Comparison of ENCODE assay signal across 6 cellular contexts in the genomic region with DNA sequence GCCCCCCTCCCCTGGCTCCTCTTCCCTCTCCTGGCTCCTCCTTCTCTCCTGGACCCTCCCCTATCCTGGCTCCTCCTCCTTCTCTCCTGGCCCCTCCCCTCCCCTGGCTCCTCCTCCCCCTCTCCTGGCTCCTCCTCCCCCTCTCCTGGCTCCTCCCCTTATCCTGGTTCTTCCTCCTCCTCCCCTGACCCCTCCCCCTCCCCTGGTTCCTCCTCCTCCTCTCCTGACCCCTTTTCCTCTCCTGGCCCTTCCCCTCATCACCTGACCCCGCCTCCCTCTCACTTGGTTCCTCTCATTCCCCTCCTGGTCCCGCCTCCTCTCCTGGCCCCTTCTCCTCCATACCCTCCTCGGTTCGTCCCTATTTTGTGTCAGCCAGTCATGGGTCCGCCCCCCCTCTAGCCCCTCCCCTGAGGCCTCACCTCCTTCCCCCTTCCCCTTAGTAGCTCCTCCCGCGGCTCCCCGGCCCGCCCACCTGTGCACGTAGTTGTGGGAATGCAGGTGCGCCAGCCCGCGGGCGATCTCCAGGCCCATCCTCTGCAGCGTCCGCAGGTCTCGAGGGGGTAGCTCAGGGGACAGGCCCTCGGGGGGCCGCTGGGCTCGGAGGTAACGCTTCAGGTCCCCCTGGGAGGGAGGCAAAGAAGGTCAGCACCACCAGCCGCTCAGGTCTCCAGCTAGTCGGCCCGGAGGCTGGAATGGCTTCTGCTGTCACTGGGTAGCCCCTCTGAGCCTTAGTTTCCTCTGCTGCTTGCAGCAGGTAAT. TPM values are rescaled to one million over a fixed set of nuclear protein-coding genes. Genes with fewer than 3 reads are reported as not detected.
A peak's percentile ranks its signal among the peaks of the same experiment; 100 is the strongest.
DNase-seq lines count a peak whose midpoint lies in the region; ATAC-seq and TF ChIP-seq lines count a peak whose summit lies in the region.

No MANE protein-coding gene starts in this region.

- H3K36me3 ChIP-seq in iPS DF 6.9 (ENCODE audit: control insufficient read depth, insufficient read depth, low read length) (no peaks in the 10 kb centered on the region; the same call in 1 of the 2 replicates), thyroid gland (no peaks in the 10 kb centered on the region)

- no peak for TF ChIP-seq CTCF in thyroid gland (IDR thresholded peaks at IDR 0.05)

- DNase-seq in ELF-1 (ENCODE audit: low read depth, low spot score) (peak; percentile 98), NCI-H2107 treated with DMSO at 0.1 percent for 48 hours (lab: John Stamatoyannopoulos, UW; ENCODE audit: unreplicated experiment) (peak; percentile 92), iPS DF 6.9 (ENCODE audit: low read depth, low spot score) (peak; percentile 96), thyroid gland (peak; percentile 96 to 99)
- DNase-seq in activated CD4-positive, alpha-beta T cell treated with anti-CD3 and anti-CD28 coated beads, Interleukin-2, amount 50 U/mL, for 4 hours, result peak; percentile 72 to 75

- H3K4me3 ChIP-seq in iPS DF 6.9 (ENCODE audit: low read length) (peak overlapping the region; percentile 13; the same call in 1 of the 2 replicates), thyroid gland (replicated peaks in 1 of 3) (peak overlapping the region in 1 of 3 donors; percentile 20)

- H3K9me3 ChIP-seq in iPS DF 6.9 (ENCODE audit: control insufficient read depth, insufficient read depth, low read length) (no peaks in the 10 kb centered on the region), thyroid gland (no peaks in the 10 kb centered on the region)

- no peak for ATAC-seq in GM21576 (IDR thresholded peaks at IDR 0.05; ENCODE audit: unreplicated experiment)

- H3K27ac ChIP-seq in iPS DF 6.9 (ENCODE audit: low read length) (no peak overlapping the region), thyroid gland (peak overlapping the region in 2 of 3 donors; percentile 27 to 76)

- H3K4me1 ChIP-seq in iPS DF 6.9 (ENCODE audit: control insufficient read depth, insufficient read depth, low read length) (peaks cover 6% of the 10 kb centered on the region), thyroid gland (peaks cover 0 to 20% of the 10 kb centered on the region in 2 donors)

- intact Hi-C loops in thyroid gland (cut with DNase I), result no loop called here

- peak in 1 of 2 donors; percentile 71 for TF ChIP-seq POLR2A in thyroid gland (IDR thresholded peaks at IDR 0.05)

- no CpG with 5 or more reads among the region's 24 CpGs for WGBS in iPS DF 6.9 (ENCODE audit: insufficient coverage, insufficient read length)
- WGBS in thyroid gland, 2 donors, result 5 to 7% methylated on average over 12 to 24 of the region's 24 CpGs

- H3K27me3 ChIP-seq in iPS DF 6.9 (ENCODE audit: control insufficient read depth, insufficient read depth, low read length), result no peaks in the 10 kb centered on the region
- H3K27me3 ChIP-seq in thyroid gland, result no peaks in the 10 kb centered on the region

RNA-seq across cellular contexts. Expression of a gene that starts 9.5 kb away (rescaled TPM):
- total RNA-seq in thyroid gland, result 1 to 10 TPM; 3.0 to 7.1 (median 4.6) TPM

RNA-seq across cellular contexts. Expression of a gene that starts 33.0 kb away (rescaled TPM):
- total RNA-seq in thyroid gland, result 100 to 1,000 TPM in 2 of 4 donors, 10 to 100 TPM in 2; 91.6 to 232 (median 139) TPM

RNA-seq across cellular contexts. Expression of a gene that starts 46.8 kb away (rescaled TPM):
- 1 to 10 TPM; 1.2 to 1.9 (median 1.4) TPM for total RNA-seq in thyroid gland

RNA-seq across cellular contexts. Expression of a gene that starts 49.8 kb away (rescaled TPM):
- total RNA-seq in thyroid gland, result under 1 TPM in 3 of 4 donors, not detected in 1; 0.54 to 0.88 (median 0.78) TPM

RNA-seq across cellular contexts. Expression of a gene that starts 56.4 kb away (rescaled TPM):
- total RNA-seq in thyroid gland, result 10 to 100 TPM; 22.4 to 40.5 (median 29.1) TPM
